Comparison of ENCODE assay signal across 10 cellular contexts in the genomic region with DNA sequence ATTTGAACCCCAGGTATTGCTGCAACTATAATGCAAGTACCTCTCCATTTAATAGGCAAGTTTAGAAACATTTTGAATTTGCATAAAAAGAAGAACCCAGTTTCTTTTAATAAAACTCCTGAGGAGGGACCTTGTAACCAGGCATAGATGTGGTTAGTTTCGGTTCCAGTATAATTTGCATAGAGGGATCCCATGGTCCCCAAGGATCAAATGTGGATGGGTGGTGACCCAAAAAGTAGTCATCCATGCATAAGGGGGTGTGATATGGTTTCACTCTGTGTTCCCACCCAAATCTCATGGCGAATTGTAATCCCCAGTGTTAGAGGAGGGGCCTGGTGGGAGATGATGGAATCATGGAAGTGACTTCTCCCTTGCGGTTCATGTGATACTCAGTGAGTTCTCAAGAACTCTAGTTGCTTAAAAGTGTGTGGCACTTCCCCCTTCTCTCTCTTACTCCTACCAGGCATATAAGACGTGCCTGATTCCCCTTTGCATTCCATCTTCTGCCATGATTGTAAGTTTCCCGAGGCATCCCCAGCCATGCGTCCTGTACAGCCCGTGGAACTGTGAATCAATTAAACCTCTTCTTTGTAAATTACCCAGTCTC. TPM values are rescaled to one million over a fixed set of nuclear protein-coding genes. Genes with fewer than 3 reads are reported as not detected.
DNase-seq lines count a peak whose midpoint lies in the region; ATAC-seq and TF ChIP-seq lines count a peak whose summit lies in the region.
"Had no signal": no experiment of that assay in that cellular context is flagged by ENCODE, and none has a peak within 500 bp of the region (broad histone marks: within the 10 kb centered on the region; RNA-seq: fewer than 3 reads in every experiment).

No MANE protein-coding gene starts in this region.

- no peak for TF ChIP-seq CTCF in esophagus squamous epithelium (IDR thresholded peaks at IDR 0.05)
- no peak for TF ChIP-seq CTCF in PC-9 (conservative IDR thresholded peaks at IDR 0.05)

- intact Hi-C loops in esophagus squamous epithelium (cut with DNase I), result no loop called here
- intact Hi-C loops in PC-9 (cut with micrococcal nuclease; ENCODE audit: unreplicated experiment), result no loop called here
- intact Hi-C loops in activated CD4-positive, alpha-beta memory T cell treated with anti-CD3 and anti-CD28 coated beads for 36 hours (cut with micrococcal nuclease), result no loop called here

- H4K20me1 ChIP-seq in PC-9 (ENCODE audit: insufficient read depth), result no peaks in the 10 kb centered on the region

- H3K9me3 ChIP-seq in esophagus squamous epithelium (no peaks in the 10 kb centered on the region), PC-9 (ENCODE audit: insufficient read depth, low read depth) (no peaks in the 10 kb centered on the region)

- H3K27me3 ChIP-seq in esophagus squamous epithelium (no peaks in the 10 kb centered on the region), PC-9 (ENCODE audit: insufficient read depth, low read depth) (peaks cover 4% of the 10 kb centered on the region)

- H2AFZ ChIP-seq in PC-9, result no peak overlapping the region

- BruUV-seq in PC-9 (replicated peaks; lab: Mats Ljungman, UMichigan), result no TSS peak

- H3K9me2 ChIP-seq in PC-9 (ENCODE audit: insufficient read depth), result no peaks in the 10 kb centered on the region

- H3K79me2 ChIP-seq in PC-9 (ENCODE audit: low read depth), result no peaks in the 10 kb centered on the region

- no peaks in the 10 kb centered on the region for H3K4me1 Mint-ChIP-seq in activated CD4-positive, alpha-beta memory T cell treated with anti-CD3 and anti-CD28 coated beads for 36 hours (ENCODE audit: low read depth)

- H3K36me3 Mint-ChIP-seq in activated CD4-positive, alpha-beta memory T cell treated with anti-CD3 and anti-CD28 coated beads for 36 hours, result no peaks in the 10 kb centered on the region

- H3K36me3 ChIP-seq in esophagus squamous epithelium, result no peaks in the 10 kb centered on the region
- H3K36me3 ChIP-seq in PC-9 (ENCODE audit: low read depth), result no peaks in the 10 kb centered on the region

- H3K27ac ChIP-seq in esophagus squamous epithelium (no peak overlapping the region), PC-9 (no peak overlapping the region)

- no peak overlapping the region for H3K27ac Mint-ChIP-seq in activated CD4-positive, alpha-beta memory T cell treated with anti-CD3 and anti-CD28 coated beads for 36 hours

- ATAC-seq in GM19397 (IDR thresholded peaks at IDR 0.05; ENCODE audit: unreplicated experiment) (peak; percentile 55), HG02798 (IDR thresholded peaks at IDR 0.05; ENCODE audit: poor library complexity, unreplicated experiment) (peak; percentile 67), HG03565 (IDR thresholded peaks at IDR 0.05; ENCODE audit: unreplicated experiment) (peak; percentile 51)
- ATAC-seq: activated T-cell treated with anti-CD3 and anti-CD28 coated beads, Interleukin-2, amount 50 U/mL, for 4 hours had no signal

- no peak for TF ChIP-seq POLR2A in esophagus squamous epithelium (IDR thresholded peaks at IDR 0.05)

- peaks cover 2% of the 10 kb centered on the region for H3K9me3 Mint-ChIP-seq in activated CD4-positive, alpha-beta memory T cell treated with anti-CD3 and anti-CD28 coated beads for 36 hours
- H3K9me3 Mint-ChIP-seq: activated T-cell treated with anti-CD3 and anti-CD28 coated beads, Interleukin-2, amount 50 U/mL, for 4 hours had no signal

- CTCF ChIA-PET in PC-9 (lab: Charles Lee), result no interaction called here
- CTCF ChIA-PET in activated CD4-positive, alpha-beta memory T cell treated with anti-CD3 and anti-CD28 coated beads for 36 hours (lab: Charles Lee), result no interaction called here

- H3K4me3 ChIP-seq in esophagus squamous epithelium, result no peak overlapping the region
- H3K4me3 ChIP-seq in PC-9, result no peak overlapping the region

- no peak for DNase-seq in esophagus squamous epithelium (lab: John Stamatoyannopoulos, UW)
- no peak for DNase-seq in PC-9
- no peak for DNase-seq in foreskin melanocyte
- no peak for DNase-seq in activated CD4-positive, alpha-beta memory T cell treated with anti-CD3 and anti-CD28 coated beads for 36 hours
- DNase-seq: activated T-cell treated with anti-CD3 and anti-CD28 coated beads, Interleukin-2, amount 50 U/mL, for 4 hours; Kasumi-1; mesendoderm had no signal

- H3K4me3 Mint-ChIP-seq in activated CD4-positive, alpha-beta memory T cell treated with anti-CD3 and anti-CD28 coated beads for 36 hours, result no peak overlapping the region
- H3K4me3 Mint-ChIP-seq: activated T-cell treated with anti-CD3 and anti-CD28 coated beads, Interleukin-2, amount 50 U/mL, for 4 hours had no signal

- POLR2A ChIA-PET in PC-9 (lab: Charles Lee; ENCODE audit: unreplicated experiment), result no interaction called here
- POLR2A ChIA-PET in activated CD4-positive, alpha-beta memory T cell treated with anti-CD3 and anti-CD28 coated beads for 36 hours (lab: Charles Lee), result no interaction called here

- H3K4me2 ChIP-seq in PC-9, result no peak overlapping the region

- WGBS in esophagus squamous epithelium, 2 donors, result 77 to 80% methylated on average over 7 of the region's 7 CpGs

- H3K27me3 Mint-ChIP-seq in activated CD4-positive, alpha-beta memory T cell treated with anti-CD3 and anti-CD28 coated beads for 36 hours, result peaks cover 10% of the 10 kb centered on the region

- H3K4me1 ChIP-seq in esophagus squamous epithelium (no peaks in the 10 kb centered on the region), PC-9 (replicated peaks; ENCODE audit: insufficient read depth) (no peaks in the 10 kb centered on the region)

- no peaks in the 10 kb centered on the region for H3F3A ChIP-seq in PC-9 (ENCODE audit: insufficient read depth, low read depth)

RNA-seq across cellular contexts. Expression of gene SKA1, which starts 40.2 kb away (rescaled TPM):
- total RNA-seq in esophagus squamous epithelium (10 to 100 TPM in 1 of 4 donors, 1 to 10 TPM in 3; 1.5 to 11.2 (median 3.8) TPM), PC-9 (2021) (14.7 and 18.3 TPM in 2 replicates)
- total RNA-seq in activated CD4-positive, alpha-beta memory T cell treated with anti-CD3 and anti-CD28 coated beads for 36 hours, result 10 to 100 TPM; 44.2 to 46.0 TPM

RNA-seq across cellular contexts. Expression of gene CXXC1, which starts 47.2 kb away (rescaled TPM):
- 10 to 100 TPM; 42.0 to 58.9 (median 53.9) TPM for total RNA-seq in esophagus squamous epithelium
- total RNA-seq in PC-9 (2021), result 48.2 and 54.7 TPM in 2 replicates
- total RNA-seq in activated CD4-positive, alpha-beta memory T cell treated with anti-CD3 and anti-CD28 coated beads for 36 hours, result 10 to 100 TPM; 80.8 to 80.9 TPM

RNA-seq across cellular contexts. Expression of gene MBD1, which starts 53.3 kb away (rescaled TPM):
- total RNA-seq in esophagus squamous epithelium (10 to 100 TPM; 39.5 to 83.8 (median 61.0) TPM), PC-9 (2021) (43.2 and 43.5 TPM in 2 replicates)
- total RNA-seq in activated CD4-positive, alpha-beta memory T cell treated with anti-CD3 and anti-CD28 coated beads for 36 hours, result 10 to 100 TPM; 69.4 to 70.5 TPM
